Comparison of ENCODE assay signal across 27 cellular contexts in genomic region chr14:93099187-93099586, GRCh38. TPM values are rescaled to one million over a fixed set of nuclear protein-coding genes. Genes with fewer than 3 reads are reported as not detected.
DNase-seq lines count a peak whose midpoint lies in the region; ATAC-seq and TF ChIP-seq lines count a peak whose summit lies in the region.
"Had no signal": no experiment of that assay in that cellular context is flagged by ENCODE, and none has a peak within 500 bp of the region (broad histone marks: within the 10 kb centered on the region; RNA-seq: fewer than 3 reads in every experiment).

No MANE protein-coding gene starts in this region.

- H3K9me3 ChIP-seq in HAP-1 = no peaks in the 10 kb centered on the region
- H3K9me3 ChIP-seq: suprapubic skin, upper lobe of left lung had no signal

- H3K4me1 Mint-ChIP-seq in GM23338 = peaks cover 44% of the 10 kb centered on the region
- H3K4me1 Mint-ChIP-seq in nephron = peaks cover 24% of the 10 kb centered on the region

- H3K36me3 Mint-ChIP-seq in GM23338 (ENCODE audit: low read depth) (no peaks in the 10 kb centered on the region; the same call in 2 of the 3 replicates), nephron (ENCODE audit: low read depth) (no peaks in the 10 kb centered on the region)

- H3K9me3 Mint-ChIP-seq in GM23338 (no peaks in the 10 kb centered on the region), nephron (no peaks in the 10 kb centered on the region)
- H3K9me3 Mint-ChIP-seq: activated naive CD8-positive, alpha-beta T cell treated with anti-CD3 and anti-CD28 coated beads, Interleukin-2, amount 50 U/mL, for 24 hours; activated T-cell treated with anti-CD3 and anti-CD28 coated beads, Interleukin-2, amount 50 U/mL, for 72 hours; central memory CD8-positive, alpha-beta T cell; HFFc6; IgD-negative memory B cell; memory B cell; stimulated activated naive B cell treated with anti-CD40 and anti-IgM and Interleukin-4, amounts not matched to agents 10 μg/mL and 1 μg/mL and 100 μg/mL, for 72 hours had no signal

- in situ Hi-C loops in HAP-1 (cut with MboI; ENCODE audit: low sequenced_read_pairs) = no loop called here

- no peak for TF ChIP-seq CTCF in GM23338 (conservative IDR thresholded peaks at IDR 0.05; ENCODE audit: low read depth in 2 of 2)
- TF ChIP-seq CTCF in RWPE1 (conservative IDR thresholded peaks at IDR 0.05; ENCODE audit: low read depth) = no peak
- TF ChIP-seq CTCF in fibroblast of villous mesenchyme (IDR thresholded peaks at IDR 0.05; ENCODE audit: insufficient read depth, low read depth, low read length) = no peak
- no peak for TF ChIP-seq CTCF in nephron (IDR thresholded peaks at IDR 0.05; ENCODE audit: unreplicated experiment in 3 of 3)

- H3F3A ChIP-seq in GM23338 (replicated peaks; ENCODE audit: low read depth) = no peaks in the 10 kb centered on the region

- H3K4me3 Mint-ChIP-seq in GM23338 = no peak overlapping the region
- no peak overlapping the region for H3K4me3 Mint-ChIP-seq in nephron
- H3K4me3 Mint-ChIP-seq: activated naive CD8-positive, alpha-beta T cell treated with anti-CD3 and anti-CD28 coated beads, Interleukin-2, amount 50 U/mL, for 24 hours; activated T-cell treated with anti-CD3 and anti-CD28 coated beads, Interleukin-2, amount 50 U/mL, for 72 hours; central memory CD8-positive, alpha-beta T cell; HFFc6; IgD-negative memory B cell; memory B cell; stimulated activated naive B cell treated with anti-CD40 and anti-IgM and Interleukin-4, amounts not matched to agents 10 μg/mL and 1 μg/mL and 100 μg/mL, for 72 hours had no signal

- peaks cover 47% of the 10 kb centered on the region for H4K20me1 ChIP-seq in GM23338 (replicated peaks; ENCODE audit: insufficient read depth)

- no peak overlapping the region for H2AFZ ChIP-seq in GM23338

- POLR2A ChIA-PET in RWPE1 (lab: Yijun Ruan, JAX; ENCODE audit: low non-redundant PET) = no interaction called here

- H3K27ac ChIP-seq in GM23338 (ENCODE audit: low read depth) (no peak overlapping the region), RWPE1 (peak overlapping the region; percentile 76)
- H3K27ac ChIP-seq: skin epidermis, suprapubic skin, upper lobe of left lung had no signal

- H3K4me2 ChIP-seq in GM23338 = no peak overlapping the region

- H3K27me3 ChIP-seq in GM23338 (ENCODE audit: insufficient read depth) (no peaks in the 10 kb centered on the region), HAP-1 (ENCODE audit: low read depth) (no peaks in the 10 kb centered on the region)
- H3K27me3 ChIP-seq: suprapubic skin, upper lobe of left lung had no signal

- H3K36me3 ChIP-seq in GM23338 (ENCODE audit: insufficient read depth) (no peaks in the 10 kb centered on the region), HAP-1 (replicated peaks) (no peaks in the 10 kb centered on the region)
- H3K36me3 ChIP-seq: suprapubic skin, upper lobe of left lung had no signal

- H3K27ac Mint-ChIP-seq in GM23338 (peak overlapping the region; percentile 75; the same call in 1 of the 2 replicates), nephron (peak overlapping the region in 2 of 3 experiments; percentile 57 to 61)
- H3K27ac Mint-ChIP-seq: activated naive CD8-positive, alpha-beta T cell treated with anti-CD3 and anti-CD28 coated beads, Interleukin-2, amount 50 U/mL, for 24 hours; activated T-cell treated with anti-CD3 and anti-CD28 coated beads, Interleukin-2, amount 50 U/mL, for 72 hours; HFFc6; memory B cell; stimulated activated naive B cell treated with anti-CD40 and anti-IgM and Interleukin-4, amounts not matched to agents 10 μg/mL and 1 μg/mL and 100 μg/mL, for 72 hours had no signal

- H3K27me3 Mint-ChIP-seq in GM23338 (ENCODE audit: insufficient read depth, low read depth, poor library complexity) (peaks cover 17% of the 10 kb centered on the region), nephron (ENCODE audit: low read depth) (no peaks in the 10 kb centered on the region)
- H3K27me3 Mint-ChIP-seq: activated naive CD8-positive, alpha-beta T cell treated with anti-CD3 and anti-CD28 coated beads, Interleukin-2, amount 50 U/mL, for 24 hours; central memory CD8-positive, alpha-beta T cell; IgD-negative memory B cell; memory B cell; stimulated activated naive B cell treated with anti-CD40 and anti-IgM and Interleukin-4, amounts not matched to agents 10 μg/mL and 1 μg/mL and 100 μg/mL, for 72 hours had no signal

- H3K9me2 ChIP-seq in GM23338 (ENCODE audit: insufficient read depth) = no peaks in the 10 kb centered on the region

- peaks cover 100% of the 10 kb centered on the region for H3K79me2 ChIP-seq in GM23338 (replicated peaks; ENCODE audit: insufficient read depth)

- CTCF ChIA-PET in RWPE1 (lab: Yijun Ruan, JAX) = interaction anchor here (0.6 to 0.9 kb wide), 3 partner anchors 9 to 87 kb away, joined by 3 read pairs; no protein-coding TSS in a partner anchor

- H3K4me3 ChIP-seq in GM23338 = no peak overlapping the region
- H3K4me3 ChIP-seq in fibroblast of villous mesenchyme (ENCODE audit: low read depth, low read length) = no peak overlapping the region
- H3K4me3 ChIP-seq in HAP-1 = no peak overlapping the region
- H3K4me3 ChIP-seq: skin epidermis, suprapubic skin, upper lobe of left lung had no signal

- no peak for ATAC-seq in GM23338
- ATAC-seq: activated naive CD8-positive, alpha-beta T cell treated with anti-CD3 and anti-CD28 coated beads, Interleukin-2, amount 50 U/mL, for 24 hours; activated T-cell treated with anti-CD3 and anti-CD28 coated beads, Interleukin-2, amount 50 U/mL, for 72 hours; stimulated activated naive B cell treated with anti-CD40 and anti-IgM and Interleukin-4, amounts not matched to agents 10 μg/mL and 1 μg/mL and 100 μg/mL, for 72 hours had no signal

- H3K4me1 ChIP-seq in GM23338 (ENCODE audit: insufficient read depth) (peaks cover 5% of the 10 kb centered on the region; the same call in 1 of the 2 replicates), HAP-1 (no peaks in the 10 kb centered on the region)

- DNase-seq in GM23338 (ENCODE audit: low spot score) = no peak
- no peak for DNase-seq in RWPE1 (ENCODE audit: low spot score)
- peak; percentile 47 for DNase-seq in fibroblast of villous mesenchyme (ENCODE audit: low read depth)
- DNase-seq in activated CD4-positive, alpha-beta T cell treated with anti-CD3 and anti-CD28 coated beads, Interleukin-2, amount 50 U/mL, for 1 hour = no peak
- DNase-seq in NCI-H226 = no peak
- DNase-seq in HAP-1 (ENCODE audit: low spot score in 2 of 2) = no peak
- no peak for DNase-seq in GOT3 (lab: John Stamatoyannopoulos, UW)
- DNase-seq: activated CD4-positive, alpha-beta T cell treated with anti-CD3 and anti-CD28 coated beads, Interleukin-2, amount 50 U/mL, for 4 hours; activated CD4-positive, CD25-positive, alpha-beta regulatory T cell; activated naive CD4-positive, alpha-beta T cell; activated naive CD8-positive, alpha-beta T cell treated with anti-CD3 and anti-CD28 coated beads, Interleukin-2, amount 50 U/mL, for 24 hours; activated T-cell treated with anti-CD3 and anti-CD28 coated beads, Interleukin-2, amount 50 U/mL, for 72 hours; HFFc6; kidney glomerular epithelial cell; NCI-H1436 treated with DMSO at 0.1 percent for 48 hours; NCI-H446 treated with DMSO at 0.1 percent for 48 hours; NCI-H774; occipital lobe; RPMI8226; stimulated activated naive B cell treated with anti-CD40 and anti-IgM and Interleukin-4, amounts not matched to agents 10 μg/mL and 1 μg/mL and 100 μg/mL, for 72 hours; upper lobe of left lung had no signal

TF ChIP-seq in GM23338, 12 proteins besides CTCF, POLR2A, EP300 and RAD21 (continues in another document):
- TF ChIP-seq EZH2 (IDR thresholded peaks at IDR 0.05; ENCODE audit: low read depth, unreplicated experiment) (no peak), EZH2phosphoT487 (IDR thresholded peaks at IDR 0.05; ENCODE audit: unreplicated experiment) (no peak), JUNB (IDR thresholded peaks at IDR 0.05; ENCODE audit: unreplicated experiment) (no peak), CREB1 (CRISPR knock-in tag; IDR thresholded peaks at IDR 0.05; ENCODE audit: low read depth) (no peak)

RNA-seq across cellular contexts. Expression of gene ITPK1, which starts 16.5 kb away (rescaled TPM):
- total RNA-seq in GM23338 (2014; rRNA removed; shearing (Covaris generic)) = 88.1 and 101 TPM in 2 replicates
- polyA plus RNA-seq in GM23338 (2016; fragmentation: Nextera tagmentation; extraction: Ambion mirVana) = 35.9 and 39.9 TPM in 2 replicates
- total RNA-seq in fibroblast of villous mesenchyme = 11.6 and 15.5 TPM in 2 replicates
